8 cellular contexts compared by ENCODE assay signal in genomic region chr11:9613118-9613829, GRCh38. TPM values are rescaled to one million over a fixed set of nuclear protein-coding genes. Genes with fewer than 3 reads are reported as not detected.
A peak's percentile ranks its signal among the peaks of the same experiment; 100 is the strongest.
DNase-seq lines count a peak whose midpoint lies in the region; ATAC-seq and TF ChIP-seq lines count a peak whose summit lies in the region.

No MANE protein-coding gene starts in this region.

- 8% methylated on average over 34 to 35 of the region's 35 CpGs for WGBS in ectodermal cell, 2 experiments

- H3K27me3 Mint-ChIP-seq in CD14-positive monocyte (ENCODE audit: low read depth in 3 of 3): peaks cover 0 to 6% (median 4%) of the 10 kb centered on the region in 3 donors
- H3K27me3 Mint-ChIP-seq in activated CD8-positive, alpha-beta T cell treated with anti-CD3 and anti-CD28 coated beads for 36 hours: no peaks in the 10 kb centered on the region

- no peaks in the 10 kb centered on the region for H3K4me1 ChIP-seq in ectodermal cell (ENCODE audit: control insufficient read depth, insufficient read depth, low read length)
- H3K4me1 ChIP-seq in lower lobe of right lung: peaks cover 25% of the 10 kb centered on the region

- H3K36me3 ChIP-seq in ectodermal cell (ENCODE audit: control insufficient read depth, insufficient read depth, low read length) (no peaks in the 10 kb centered on the region), lower lobe of right lung (no peaks in the 10 kb centered on the region)

- POLR2A ChIA-PET in activated CD8-positive, alpha-beta T cell treated with anti-CD3 and anti-CD28 coated beads for 36 hours (lab: Charles Lee): interaction anchor here (0.6 to 3.8 kb wide), 16 partner anchors 8 to 690 kb away, joined by 3 to 31 read pairs (median 5); partner anchors contain the start of gene WEE1

- H3K4me1 Mint-ChIP-seq in CD14-positive monocyte: peaks cover 25% of the 10 kb centered on the region
- H3K4me1 Mint-ChIP-seq in activated CD8-positive, alpha-beta T cell treated with anti-CD3 and anti-CD28 coated beads for 36 hours (ENCODE audit: low read depth): peaks cover 40% of the 10 kb centered on the region

- H3K4me3 ChIP-seq in ectodermal cell (ENCODE audit: insufficient read depth, low read depth, low read length) (peak overlapping the region; percentile 47), lower lobe of right lung (peak overlapping the region; percentile 62)

- H3K36me3 Mint-ChIP-seq in CD14-positive monocyte: no peaks in the 10 kb centered on the region
- no peaks in the 10 kb centered on the region for H3K36me3 Mint-ChIP-seq in activated CD8-positive, alpha-beta T cell treated with anti-CD3 and anti-CD28 coated beads for 36 hours (ENCODE audit: low read depth)

- CTCF ChIA-PET in activated CD8-positive, alpha-beta T cell treated with anti-CD3 and anti-CD28 coated beads for 36 hours (lab: Charles Lee): interaction anchor here (0.5 to 3.7 kb wide), 38 partner anchors 8 to 153 kb away, joined by 3 to 49 read pairs (median 4); partner anchors contain the start of genes SWAP70, WEE1 and ZNF143

- H3K27me3 ChIP-seq in ectodermal cell (ENCODE audit: control insufficient read depth, insufficient read depth, low read length, poor library complexity, severe bottlenecking) (peaks cover 20% of the 10 kb centered on the region), lower lobe of right lung (ENCODE audit: low read depth) (no peaks in the 10 kb centered on the region)

- peaks cover 0 to 2% (median 0%) of the 10 kb centered on the region in 7 donors for H3K9me3 Mint-ChIP-seq in CD14-positive monocyte
- no peaks in the 10 kb centered on the region for H3K9me3 Mint-ChIP-seq in activated CD8-positive, alpha-beta T cell treated with anti-CD3 and anti-CD28 coated beads for 36 hours

- ATAC-seq in GM19351 (IDR thresholded peaks at IDR 0.05; ENCODE audit: unreplicated experiment) (peak; percentile 29), HG03565 (IDR thresholded peaks at IDR 0.05; ENCODE audit: unreplicated experiment) (peak; percentile 32), lower lobe of right lung (peak; percentile 94 to 96)
- peak; percentile 65 for ATAC-seq in activated CD8-positive, alpha-beta T cell treated with anti-CD3 and anti-CD28 coated beads for 36 hours

- peak overlapping the region; percentile 93 to 100 for H3K4me3 Mint-ChIP-seq in CD14-positive monocyte
- peak overlapping the region; percentile 77 for H3K4me3 Mint-ChIP-seq in activated CD8-positive, alpha-beta T cell treated with anti-CD3 and anti-CD28 coated beads for 36 hours

- intact Hi-C loops in CD14-positive monocyte (cut with micrococcal nuclease): loop anchor here in 1 of 2 donors (5.0 to 10.0 kb wide), 3 partner anchors 52 to 142 kb away; partner anchors contain the start of gene SWAP70
- intact Hi-C loops in activated CD8-positive, alpha-beta T cell treated with anti-CD3 and anti-CD28 coated beads for 36 hours (cut with micrococcal nuclease): loop anchor here (1.0 to 10.0 kb wide), 3 partner anchors 78 to 682 kb away; partner anchors contain the start of gene SBF2
- intact Hi-C loops in lower lobe of right lung (cut with DNase I): loop anchor here (10.0 kb wide), 1 partner anchor 78 kb away; no protein-coding TSS in a partner anchor

- H3K9me3 ChIP-seq in ectodermal cell (ENCODE audit: control insufficient read depth, low read length) (no peaks in the 10 kb centered on the region), lower lobe of right lung (no peaks in the 10 kb centered on the region)

- DNase-seq in CD14-positive monocyte (ENCODE audit: low spot score) (peak; percentile 87), NCI-H748 treated with DMSO at 0.1 percent for 48 hours (lab: John Stamatoyannopoulos, UW) (peak; percentile 75), lower lobe of right lung (peak; percentile 95)
- peak; percentile 93 for DNase-seq in activated CD8-positive, alpha-beta T cell treated with anti-CD3 and anti-CD28 coated beads for 36 hours
- peak; percentile 70 to 89 (median 75) for DNase-seq in stimulated activated CD4-positive, alpha-beta T cell treated with anti-CD3 and anti-CD28 coated beads, TNF-alpha, amount 100 ng/mL, for 24 hours (ENCODE audit: low read depth in 3 of 3)

- TF ChIP-seq CTCF in CD14-positive monocyte (IDR thresholded peaks at IDR 0.05) (peak; percentile 87), lower lobe of right lung (IDR thresholded peaks at IDR 0.05) (peak; percentile 95)
- TF ChIP-seq CTCF in activated CD8-positive, alpha-beta T cell treated with anti-CD3 and anti-CD28 coated beads for 36 hours (IDR thresholded peaks at IDR 0.05): peak; percentile 82

- H3K27ac Mint-ChIP-seq in CD14-positive monocyte: peak overlapping the region; percentile 86 to 96 (median 92)
- H3K27ac Mint-ChIP-seq in activated CD8-positive, alpha-beta T cell treated with anti-CD3 and anti-CD28 coated beads for 36 hours: peak overlapping the region; percentile 99

- H3K27ac ChIP-seq in ectodermal cell (ENCODE audit: insufficient read depth, low read depth, low read length, poor library complexity, severe bottlenecking) (peak overlapping the region; percentile 78), lower lobe of right lung (peak overlapping the region; percentile 98)

RNA-seq across cellular contexts. Expression of gene WEE1, which starts 39.8 kb away (rescaled TPM):
- polyA plus RNA-seq in CD14-positive monocyte: under 1 TPM; 0.05 to 0.22 TPM
- total RNA-seq in activated CD8-positive, alpha-beta T cell treated with anti-CD3 and anti-CD28 coated beads for 36 hours: 10 to 100 TPM; 45.2 to 49.2 TPM
- 67.9 TPM for polyA plus RNA-seq in ectodermal cell (2013, experiment 1 of 4)
- 75.9 TPM for polyA plus RNA-seq in ectodermal cell (2013, experiment 2 of 4)
- polyA plus RNA-seq in ectodermal cell (2013, experiment 3 of 4): 46.9 TPM
- 48.0 TPM for polyA plus RNA-seq in ectodermal cell (2013, experiment 4 of 4)
- total RNA-seq in lower lobe of right lung: 12.4 TPM

RNA-seq across cellular contexts. Expression of gene SWAP70, which starts 50.6 kb away (rescaled TPM):
- 10 to 100 TPM; 13.8 to 26.4 TPM for polyA plus RNA-seq in CD14-positive monocyte
- 1 to 10 TPM; 8.9 to 9.6 TPM for total RNA-seq in activated CD8-positive, alpha-beta T cell treated with anti-CD3 and anti-CD28 coated beads for 36 hours
- polyA plus RNA-seq in ectodermal cell (2013, experiment 1 of 4): 18.6 TPM
- polyA plus RNA-seq in ectodermal cell (2013, experiment 2 of 4): 16.4 TPM
- 13.2 TPM for polyA plus RNA-seq in ectodermal cell (2013, experiment 3 of 4)
- 16.2 TPM for polyA plus RNA-seq in ectodermal cell (2013, experiment 4 of 4)
- 50.1 TPM for total RNA-seq in lower lobe of right lung

Comparison
In these comparisons a context has a peak if more than half of its experiments do, and no peak if none do; other contexts are left out.
1. Peak in every context shown above with its lines: DNase-seq, ATAC-seq, H3K4me3 ChIP-seq and H3K27ac ChIP-seq.
2. ATAC-seq: peak in every context shown above with its lines; median percentile 95 in lower lobe of right lung; 65 in activated CD8-positive, alpha-beta T cell treated with anti-CD3 and anti-CD28 coated beads for 36 hours; 32 in HG03565; 29 in GM19351.